Comparison of ENCODE assay signal across 19 cellular contexts in genomic region chr17:57657211-57657610, GRCh38.
"Had no signal": no experiment of that assay in that cellular context is flagged by ENCODE, and none has a peak within 500 bp of the region (broad histone marks: within the 10 kb centered on the region; RNA-seq: fewer than 3 reads in every experiment).

No MANE protein-coding gene starts in this region.

- H3K36me3 ChIP-seq: sigmoid colon, upper lobe of right lung had no signal

- H3K9me3 Mint-ChIP-seq: activated naive CD8-positive, alpha-beta T cell treated with anti-CD3 and anti-CD28 coated beads for 36 hours; dendritic cell treated with granulocyte-macrophage colony-stimulating factor and Interleukin-4, amounts not matched to agents 40 ng/mL and 50 ng/mL, for 4 days; neural crest cell had no signal

- H3K27me3 Mint-ChIP-seq: activated naive CD8-positive, alpha-beta T cell treated with anti-CD3 and anti-CD28 coated beads for 36 hours; dendritic cell treated with granulocyte-macrophage colony-stimulating factor and Interleukin-4, amounts not matched to agents 40 ng/mL and 50 ng/mL, for 4 days; progenitor cell of endocrine pancreas had no signal

- H3K4me1 Mint-ChIP-seq: activated naive CD8-positive, alpha-beta T cell treated with anti-CD3 and anti-CD28 coated beads for 36 hours had no signal

- ATAC-seq: SK-N-SH treated with all-trans-retinoic acid at 6 μM for 48 hours, upper lobe of right lung had no signal

- H3K27ac Mint-ChIP-seq: activated naive CD8-positive, alpha-beta T cell treated with anti-CD3 and anti-CD28 coated beads for 36 hours; dendritic cell treated with granulocyte-macrophage colony-stimulating factor and Interleukin-4, amounts not matched to agents 40 ng/mL and 50 ng/mL, for 4 days; progenitor cell of endocrine pancreas had no signal

- H3K4me3 ChIP-seq: left ventricle myocardium inferior, sigmoid colon, smooth muscle cell, upper lobe of right lung had no signal

- H3K4me3 Mint-ChIP-seq: activated naive CD8-positive, alpha-beta T cell treated with anti-CD3 and anti-CD28 coated beads for 36 hours; dendritic cell treated with granulocyte-macrophage colony-stimulating factor and Interleukin-4, amounts not matched to agents 40 ng/mL and 50 ng/mL, for 4 days; neural crest cell had no signal

- H3K9me3 ChIP-seq: left ventricle myocardium inferior, sigmoid colon, upper lobe of right lung had no signal

- H3K27me3 ChIP-seq: sigmoid colon, upper lobe of right lung had no signal

- H3K27ac ChIP-seq: left ventricle myocardium inferior, sigmoid colon, upper lobe of right lung, WERI-Rb-1 had no signal

- DNase-seq: activated CD4-positive, alpha-beta T cell treated with anti-CD3 and anti-CD28 coated beads for 1 hour; activated naive CD8-positive, alpha-beta T cell treated with anti-CD3 and anti-CD28 coated beads for 36 hours; activated T-cell treated with anti-CD3 and anti-CD28 coated beads, Interleukin-2, amount 50 U/mL, for 1 hour; effector CD8-positive, alpha-beta T cell; erythroblast; foreskin melanocyte; left ventricle myocardium inferior; occipital lobe; retina; sigmoid colon; stimulated activated CD4-positive, alpha-beta T cell treated with anti-CD3 and anti-CD28 coated beads, Interleukin-4, amount 100 ng/mL, for 1 hour; stimulated activated naive CD4-positive, alpha-beta T cell treated with Interleukin-2 at 50 U/mL for 16 hours; upper lobe of right lung; WERI-Rb-1 had no signal

- H3K36me3 Mint-ChIP-seq: activated naive CD8-positive, alpha-beta T cell treated with anti-CD3 and anti-CD28 coated beads for 36 hours had no signal
